Comparison of ENCODE assay signal across 24 cellular contexts in the genomic region with DNA sequence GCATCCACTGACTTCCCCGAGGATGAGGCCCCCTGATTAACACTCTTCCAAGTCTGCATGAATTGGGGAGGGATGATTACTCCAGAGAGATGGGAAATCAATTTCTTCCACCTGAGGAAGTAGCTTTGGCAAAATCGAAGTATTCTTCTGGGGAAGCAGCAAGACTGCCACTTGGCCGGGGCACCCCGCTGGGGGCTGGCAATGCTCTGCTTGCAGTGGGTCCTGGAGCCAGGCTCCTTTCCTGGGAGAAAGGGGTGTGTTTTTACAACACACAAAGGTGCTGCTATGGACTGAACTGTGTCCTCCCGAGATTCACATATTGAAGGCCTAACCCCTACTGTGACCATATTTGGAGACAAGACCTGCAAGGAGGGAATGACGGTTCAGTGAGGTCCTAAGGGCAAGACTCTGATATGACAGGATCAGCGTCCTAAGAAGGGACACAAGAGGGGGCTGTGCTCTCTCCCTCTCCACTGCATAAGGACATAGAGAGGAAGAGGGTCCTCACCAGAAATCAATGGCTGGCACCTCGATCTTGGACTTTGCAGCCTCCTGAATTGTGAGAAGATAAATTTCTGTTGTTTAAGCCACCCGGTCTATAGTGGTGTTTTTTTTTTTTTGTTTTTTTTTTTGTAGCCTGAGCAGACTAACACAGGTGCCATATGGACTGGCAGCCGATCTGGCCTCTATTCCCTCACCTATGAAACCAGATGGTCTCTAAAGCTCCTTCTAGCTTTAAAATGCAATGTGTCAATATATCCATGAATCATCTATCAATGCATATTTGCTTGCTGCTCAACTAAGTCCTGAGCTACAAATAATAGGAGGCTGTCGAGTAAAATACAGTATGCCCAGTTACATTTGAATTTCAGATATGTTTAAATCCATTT. TPM values are rescaled to one million over a fixed set of nuclear protein-coding genes. Genes with fewer than 3 reads are reported as not detected.
A peak's percentile ranks its signal among the peaks of the same experiment; 100 is the strongest.
DNase-seq lines count a peak whose midpoint lies in the region; ATAC-seq and TF ChIP-seq lines count a peak whose summit lies in the region.
"Had no signal": no experiment of that assay in that cellular context is flagged by ENCODE, and none has a peak within 500 bp of the region (broad histone marks: within the 10 kb centered on the region; RNA-seq: fewer than 3 reads in every experiment).

No MANE protein-coding gene starts in this region.

- H3K27me3 ChIP-seq in BE2C (no peaks in the 10 kb centered on the region), colonic mucosa (no peaks in the 10 kb centered on the region)
- H3K27me3 ChIP-seq: ovary had no signal

- H3K27me3 Mint-ChIP-seq in activated T-helper 1 cell treated with anti-CD3 and anti-CD28 coated beads, Interleukin-12 subunit alpha, Interleukin-12 subunit beta, Interleukin-2, Interleukin-4 antibody, amounts not matched to agents 30 ng/mL and 10 ng/mL and 1 ng/mL, durations not matched to agents 14 hours and 24 hours and 36 hours (ENCODE audit: insufficient read depth): peaks cover 8% of the 10 kb centered on the region
- H3K27me3 Mint-ChIP-seq: stimulated activated memory B cell treated with anti-CD40 and anti-IgM and Interleukin-4, amounts not matched to agents 10 μg/mL and 1 μg/mL and 100 μg/mL, for 72 hours had no signal

- H3K9me3 ChIP-seq in BE2C (no peaks in the 10 kb centered on the region), HEK293 (ENCODE audit: control insufficient read depth, insufficient read depth, low read depth, low read length) (no peaks in the 10 kb centered on the region), colonic mucosa (no peaks in the 10 kb centered on the region)
- H3K9me3 ChIP-seq: heart left ventricle, ovary, thoracic aorta had no signal

- TF ChIP-seq CTCF in BE2C (IDR thresholded peaks at IDR 0.05; ENCODE audit: low read depth, low read length) (peak; percentile 41), HEK293 (tag by site-specific recombination; IDR thresholded peaks at IDR 0.05) (no peak; the same call in 1 of the 2 replicates), colonic mucosa (IDR thresholded peaks at IDR 0.05) (no peak)

- no peaks in the 10 kb centered on the region for H3K9me3 Mint-ChIP-seq in activated T-helper 1 cell treated with anti-CD3 and anti-CD28 coated beads, Interleukin-12 subunit alpha, Interleukin-12 subunit beta, Interleukin-2, Interleukin-4 antibody, amounts not matched to agents 30 ng/mL and 10 ng/mL and 1 ng/mL, durations not matched to agents 14 hours and 24 hours and 36 hours
- H3K9me3 Mint-ChIP-seq: activated CD4-positive, alpha-beta memory T cell treated with anti-CD3 and anti-CD28 coated beads for 36 hours; activated naive CD4-positive, alpha-beta T cell treated with anti-CD3 and anti-CD28 coated beads for 36 hours; CD14-positive monocyte; stimulated activated memory B cell treated with anti-CD40 and anti-IgM and Interleukin-4, amounts not matched to agents 10 μg/mL and 1 μg/mL and 100 μg/mL, for 72 hours had no signal

- no peak overlapping the region for H3K9ac ChIP-seq in colonic mucosa (ENCODE audit: low read depth in 2 of 2, low read length in 2 of 2)

- H3K27ac ChIP-seq in HEK293 (ENCODE audit: extremely low read depth, low read depth, low read length) (no peak overlapping the region), colonic mucosa (no peak overlapping the region)
- H3K27ac ChIP-seq: heart left ventricle, ovary, thoracic aorta had no signal

- CTCF ChIA-PET in HEK293 (lab: Yijun Ruan, JAX): interaction anchor here (1.3 kb wide), 1 partner anchor 7 kb away, joined by 3 read pairs; no protein-coding TSS in a partner anchor

- no peak overlapping the region for H3K4me3 Mint-ChIP-seq in activated T-helper 1 cell treated with anti-CD3 and anti-CD28 coated beads, Interleukin-12 subunit alpha, Interleukin-12 subunit beta, Interleukin-2, Interleukin-4 antibody, amounts not matched to agents 30 ng/mL and 10 ng/mL and 1 ng/mL, durations not matched to agents 14 hours and 24 hours and 36 hours
- H3K4me3 Mint-ChIP-seq: activated CD4-positive, alpha-beta memory T cell treated with anti-CD3 and anti-CD28 coated beads for 36 hours; activated naive CD4-positive, alpha-beta T cell treated with anti-CD3 and anti-CD28 coated beads for 36 hours; CD14-positive monocyte; stimulated activated memory B cell treated with anti-CD40 and anti-IgM and Interleukin-4, amounts not matched to agents 10 μg/mL and 1 μg/mL and 100 μg/mL, for 72 hours had no signal

- H3K4me3 ChIP-seq in BE2C (ENCODE audit: low read depth, low read length) (no peak overlapping the region), HEK293 (ENCODE audit: low read depth, low read length) (no peak overlapping the region), colonic mucosa (no peak overlapping the region)
- H3K4me3 ChIP-seq: heart left ventricle, ovary, thoracic aorta had no signal

- H3K4me1 ChIP-seq in BE2C (no peaks in the 10 kb centered on the region), HEK293 (ENCODE audit: control insufficient read depth, insufficient read depth, low read length) (no peaks in the 10 kb centered on the region), colonic mucosa (no peaks in the 10 kb centered on the region)

- H3K36me3 Mint-ChIP-seq in activated T-helper 1 cell treated with anti-CD3 and anti-CD28 coated beads, Interleukin-12 subunit alpha, Interleukin-12 subunit beta, Interleukin-2, Interleukin-4 antibody, amounts not matched to agents 30 ng/mL and 10 ng/mL and 1 ng/mL, durations not matched to agents 14 hours and 24 hours and 36 hours (ENCODE audit: low read depth): peaks cover 7% of the 10 kb centered on the region
- H3K36me3 Mint-ChIP-seq: stimulated activated memory B cell treated with anti-CD40 and anti-IgM and Interleukin-4, amounts not matched to agents 10 μg/mL and 1 μg/mL and 100 μg/mL, for 72 hours had no signal

- intact Hi-C loops in colonic mucosa (cut with DNase I): no loop called here
- intact Hi-C loops in activated T-helper 1 cell treated with anti-CD3 and anti-CD28 coated beads, Interleukin-12 subunit alpha, Interleukin-12 subunit beta, Interleukin-2, Interleukin-4 antibody, amounts not matched to agents 30 ng/mL and 10 ng/mL and 1 ng/mL, durations not matched to agents 14 hours and 24 hours and 36 hours (cut with micrococcal nuclease): no loop called here

- no peak overlapping the region for H3K27ac Mint-ChIP-seq in activated T-helper 1 cell treated with anti-CD3 and anti-CD28 coated beads, Interleukin-12 subunit alpha, Interleukin-12 subunit beta, Interleukin-2, Interleukin-4 antibody, amounts not matched to agents 30 ng/mL and 10 ng/mL and 1 ng/mL, durations not matched to agents 14 hours and 24 hours and 36 hours
- H3K27ac Mint-ChIP-seq: activated CD4-positive, alpha-beta memory T cell treated with anti-CD3 and anti-CD28 coated beads for 36 hours; activated naive CD4-positive, alpha-beta T cell treated with anti-CD3 and anti-CD28 coated beads for 36 hours; CD14-positive monocyte; stimulated activated memory B cell treated with anti-CD40 and anti-IgM and Interleukin-4, amounts not matched to agents 10 μg/mL and 1 μg/mL and 100 μg/mL, for 72 hours had no signal

- DNase-seq in BE2C (no peak), NCI-H524 (lab: John Stamatoyannopoulos, UW) (peak; percentile 52 to 74), cerebellum (ENCODE audit: low spot score) (peak; percentile 47), NCI-H1105 (lab: John Stamatoyannopoulos, UW) (no peak), colonic mucosa (no peak)
- no peak for DNase-seq in activated T-helper 1 cell treated with anti-CD3 and anti-CD28 coated beads, Interleukin-12 subunit alpha, Interleukin-12 subunit beta, Interleukin-2, Interleukin-4 antibody, amounts not matched to agents 30 ng/mL and 10 ng/mL and 1 ng/mL, durations not matched to agents 14 hours and 24 hours and 36 hours (ENCODE audit: low spot score)
- DNase-seq: activated CD4-positive, alpha-beta memory T cell treated with anti-CD3 and anti-CD28 coated beads for 36 hours; activated naive CD4-positive, alpha-beta T cell treated with anti-CD3 and anti-CD28 coated beads for 36 hours; activated T-cell treated with anti-CD3 and anti-CD28 coated beads for 4 hours; anterior cingulate cortex; DMS79; heart left ventricle; Karpas-422; NCI-H1436; ovary; PC-3; SHP77 treated with DMSO at 0.1 percent for 48 hours had no signal

- H3K4me1 Mint-ChIP-seq in activated T-helper 1 cell treated with anti-CD3 and anti-CD28 coated beads, Interleukin-12 subunit alpha, Interleukin-12 subunit beta, Interleukin-2, Interleukin-4 antibody, amounts not matched to agents 30 ng/mL and 10 ng/mL and 1 ng/mL, durations not matched to agents 14 hours and 24 hours and 36 hours (ENCODE audit: low read depth): peaks cover 16% of the 10 kb centered on the region

- no peak for ATAC-seq in GM21528 (IDR thresholded peaks at IDR 0.05; ENCODE audit: low FRiP score, unreplicated experiment)
- ATAC-seq: heart left ventricle; PC-3; sciatic nerve; stimulated activated memory B cell treated with anti-CD40 and anti-IgM and Interleukin-4, amounts not matched to agents 10 μg/mL and 1 μg/mL and 100 μg/mL, for 72 hours had no signal

- POLR2A ChIA-PET in HEK293 (lab: Yijun Ruan, JAX): interaction anchor here (0.7 kb wide), 1 partner anchor 16 kb away, joined by 3 read pairs; no protein-coding TSS in a partner anchor

- H3K36me3 ChIP-seq in BE2C (no peaks in the 10 kb centered on the region), HEK293 (ENCODE audit: control insufficient read depth in 2 of 2, insufficient read depth in 1 of 2, low read length in 2 of 2) (no peaks in the 10 kb centered on the region), colonic mucosa (no peaks in the 10 kb centered on the region)
- H3K36me3 ChIP-seq: heart left ventricle, ovary, thoracic aorta had no signal

RNA-seq across cellular contexts. Expression of gene SMARCAL1, which starts 3.6 kb away (rescaled TPM):
- polyA plus RNA-seq in BE2C (2012; ENCODE audit: insufficient read depth, insufficient read length, low read depth): 26.0 TPM
- 23.6 TPM for total RNA-seq in cerebellum
- total RNA-seq in colonic mucosa: 10 to 100 TPM; 13.8 to 18.1 TPM
- 28.0 and 29.1 TPM in 2 replicates for total RNA-seq in activated T-helper 1 cell treated with anti-CD3 and anti-CD28 coated beads, Interleukin-12 subunit alpha, Interleukin-12 subunit beta, Interleukin-2, Interleukin-4 antibody, amounts not matched to agents 30 ng/mL and 10 ng/mL and 1 ng/mL, durations not matched to agents 14 hours and 24 hours and 36 hours

RNA-seq across cellular contexts. Expression of gene MARCHF4, which starts 36.4 kb away (rescaled TPM):
- 20.7 TPM for polyA plus RNA-seq in BE2C (2012; ENCODE audit: insufficient read depth, insufficient read length, low read depth)
- total RNA-seq in cerebellum: 7.3 TPM
- total RNA-seq in colonic mucosa: under 1 TPM; 0.44 to 0.58 TPM
- total RNA-seq in activated T-helper 1 cell treated with anti-CD3 and anti-CD28 coated beads, Interleukin-12 subunit alpha, Interleukin-12 subunit beta, Interleukin-2, Interleukin-4 antibody, amounts not matched to agents 30 ng/mL and 10 ng/mL and 1 ng/mL, durations not matched to agents 14 hours and 24 hours and 36 hours: not detected in 2 replicates
- total RNA-seq: activated CD4-positive, alpha-beta memory T cell treated with anti-CD3 and anti-CD28 coated beads for 36 hours; activated naive CD4-positive, alpha-beta T cell treated with anti-CD3 and anti-CD28 coated beads for 36 hours; sciatic nerve; T-helper 1 cell treated with Interleukin-12 subunit alpha and Interleukin-12 subunit beta and Interleukin-4 antibody, amounts not matched to agents 30 ng/mL and 1 ng/mL, for 36 hours had no signal
- polyA plus RNA-seq: CD14-positive monocyte had no signal

Comparison
In these comparisons a context has a peak if more than half of its experiments do, and no peak if none do; other contexts are left out.
1. DNase-seq: peak in NCI-H524 (2 of 2) and cerebellum (single experiment); none in BE2C (single experiment), NCI-H1105 (single experiment), colonic mucosa (single experiment) and activated T-helper 1 cell treated with anti-CD3 and anti-CD28 coated beads, Interleukin-12 subunit alpha, Interleukin-12 subunit beta, Interleukin-2, Interleukin-4 antibody, amounts not matched to agents 30 ng/mL and 10 ng/mL and 1 ng/mL, durations not matched to agents 14 hours and 24 hours and 36 hours (single experiment).